In genomic region chr4:151077978-151078377, GRCh38 we compare ENCODE assay signal across 7 cellular contexts. TPM values are rescaled to one million over a fixed set of nuclear protein-coding genes. Genes with fewer than 3 reads are reported as not detected.
DNase-seq lines count a peak whose midpoint lies in the region; ATAC-seq, FAIRE-seq and TF ChIP-seq lines count a peak whose summit lies in the region.
"Not testable (repeated sequence)": the region's sequence is repeated elsewhere in the genome, so short reads cannot be mapped to it uniquely, and the experiment has no call there.

No MANE protein-coding gene starts in this region.

- not testable (repeated sequence) for TF ChIP-seq CTCF in bronchial epithelial cell (IDR thresholded peaks at IDR 0.05; ENCODE audit: insufficient read depth, low read length, severe bottlenecking)

- H3K9me3 Mint-ChIP-seq in activated naive CD4-positive, alpha-beta T cell treated with anti-CD3 and anti-CD28 coated beads, Interleukin-2, amount 50 U/mL, for 72 hours, result not testable (repeated sequence)

- not testable (repeated sequence) for H3K36me3 Mint-ChIP-seq in activated naive CD4-positive, alpha-beta T cell treated with anti-CD3 and anti-CD28 coated beads, Interleukin-2, amount 50 U/mL, for 72 hours

- not testable (repeated sequence) for H3K27me3 ChIP-seq in bronchial epithelial cell (ENCODE audit: control insufficient read depth, insufficient read depth, low read length)

- FAIRE-seq in bronchial epithelial cell (lab: Jason Lieb, UNC), result not testable (repeated sequence)

- ATAC-seq in activated CD4-positive, CD25-positive, alpha-beta regulatory T cell treated with anti-CD3 and anti-CD28 coated beads, Interleukin-2, amount 50 U/mL, for 24 hours, result peak; percentile 55 to 63
- peak; percentile 68 to 71 for ATAC-seq in activated naive CD4-positive, alpha-beta T cell treated with anti-CD3 and anti-CD28 coated beads, Interleukin-2, amount 50 U/mL, for 72 hours

- H3K36me3 ChIP-seq in bronchial epithelial cell (ENCODE audit: control insufficient read depth, insufficient read depth, low read length), result not testable (repeated sequence)

- H3K27ac Mint-ChIP-seq in activated naive CD4-positive, alpha-beta T cell treated with anti-CD3 and anti-CD28 coated beads, Interleukin-2, amount 50 U/mL, for 72 hours, result not testable (repeated sequence)

- not testable (repeated sequence) for H3K4me3 ChIP-seq in bronchial epithelial cell (ENCODE audit: low read depth, low read length)

- DNase-seq in Daoy (ENCODE audit: low read depth) (peak; percentile 34), activated T-cell treated with anti-CD3 and anti-CD28 coated beads for 48 hours (ENCODE audit: low read depth) (peak; percentile 15), bronchial epithelial cell (ENCODE audit: low read depth) (peak; percentile 91), iris pigment epithelial cell (ENCODE audit: low read depth) (peak; percentile 26)
- DNase-seq in activated naive CD4-positive, alpha-beta T cell treated with anti-CD3 and anti-CD28 coated beads, Interleukin-2, amount 50 U/mL, for 72 hours (ENCODE audit: low spot score in 2 of 2), result not testable (repeated sequence)
- DNase-seq in stimulated activated CD4-positive, alpha-beta T cell treated with anti-CD3 and anti-CD28 coated beads, Interleukin-1b, Interleukin-23, amount 100 ng/mL, for 48 hours, result peak; percentile 55

RNA-seq across cellular contexts. Expression of gene RPS3A, which starts 21.4 kb away (rescaled TPM):
- 3,063 and 3,525 TPM in 2 replicates for total RNA-seq in Daoy (2014; rRNA removed; shearing (Covaris generic))
- total RNA-seq in activated naive CD4-positive, alpha-beta T cell treated with anti-CD3 and anti-CD28 coated beads, Interleukin-2, amount 50 U/mL, for 72 hours, result 1,000 to 10,000 TPM; 2,119 to 2,880 TPM
- total RNA-seq in bronchial epithelial cell, result 3,491 and 4,856 TPM in 2 replicates
